In genomic region chr20:40218296-40218955, GRCh38 we compare ENCODE assay signal across 17 cellular contexts.
DNase-seq lines count a peak whose midpoint lies in the region; ATAC-seq and FAIRE-seq lines count a peak whose summit lies in the region.
"Had no signal": no experiment of that assay in that cellular context is flagged by ENCODE, and none has a peak within 500 bp of the region (broad histone marks: within the 10 kb centered on the region; RNA-seq: fewer than 3 reads in every experiment).

No MANE protein-coding gene starts in this region.

- H3K27me3 Mint-ChIP-seq in activated T-helper 1 cell treated with anti-CD3 and anti-CD28 coated beads, Interleukin-12 subunit alpha, Interleukin-12 subunit beta, Interleukin-2, Interleukin-4 antibody, amounts not matched to agents 30 ng/mL and 10 ng/mL and 1 ng/mL, durations not matched to agents 14 hours and 24 hours and 36 hours (ENCODE audit: insufficient read depth) = no peaks in the 10 kb centered on the region

- H3K36me3 Mint-ChIP-seq in activated T-helper 1 cell treated with anti-CD3 and anti-CD28 coated beads, Interleukin-12 subunit alpha, Interleukin-12 subunit beta, Interleukin-2, Interleukin-4 antibody, amounts not matched to agents 30 ng/mL and 10 ng/mL and 1 ng/mL, durations not matched to agents 14 hours and 24 hours and 36 hours (ENCODE audit: low read depth) = no peaks in the 10 kb centered on the region
- H3K36me3 Mint-ChIP-seq: CD4-positive, alpha-beta memory T cell had no signal

- FAIRE-seq in HTR-8/SVneo (lab: Jason Lieb, UNC) = no peak
- FAIRE-seq: H1 had no signal

- intact Hi-C loops in sciatic nerve (cut with DNase I) = no loop called here
- intact Hi-C loops in activated T-helper 1 cell treated with anti-CD3 and anti-CD28 coated beads, Interleukin-12 subunit alpha, Interleukin-12 subunit beta, Interleukin-2, Interleukin-4 antibody, amounts not matched to agents 30 ng/mL and 10 ng/mL and 1 ng/mL, durations not matched to agents 14 hours and 24 hours and 36 hours (cut with micrococcal nuclease) = no loop called here

- DNase-seq in NCI-H2227 treated with DMSO at 0.1 percent for 48 hours (lab: John Stamatoyannopoulos, UW) = peak; percentile 8
- DNase-seq in midbrain (lab: John Stamatoyannopoulos, UW) = peak; percentile 59
- no peak for DNase-seq in sciatic nerve (ENCODE audit: low spot score)
- no peak for DNase-seq in left lobe of liver (ENCODE audit: low spot score)
- no peak for DNase-seq in activated T-helper 1 cell treated with anti-CD3 and anti-CD28 coated beads, Interleukin-12 subunit alpha, Interleukin-12 subunit beta, Interleukin-2, Interleukin-4 antibody, amounts not matched to agents 30 ng/mL and 10 ng/mL and 1 ng/mL, durations not matched to agents 14 hours and 24 hours and 36 hours (ENCODE audit: low spot score)
- DNase-seq in HTR-8/SVneo (ENCODE audit: insufficient read length, low spot score) = no peak
- DNase-seq: BE2C; CD4-positive, alpha-beta memory T cell; Karpas-422; NCI-H1417; NCI-H2029; NCI-H526; PC-9; SK-N-SH had no signal

- peak overlapping the region; percentile 2 for H3K27ac ChIP-seq in cingulate gyrus (ENCODE audit: low read depth, low read length)
- H3K27ac ChIP-seq: PC-9 had no signal

- peak; percentile 48 for ATAC-seq in sciatic nerve
- no peak for ATAC-seq in GM18907 (IDR thresholded peaks at IDR 0.05; ENCODE audit: unreplicated experiment)
- no peak for ATAC-seq in left lobe of liver

- no peaks in the 10 kb centered on the region for H3K9me3 Mint-ChIP-seq in activated T-helper 1 cell treated with anti-CD3 and anti-CD28 coated beads, Interleukin-12 subunit alpha, Interleukin-12 subunit beta, Interleukin-2, Interleukin-4 antibody, amounts not matched to agents 30 ng/mL and 10 ng/mL and 1 ng/mL, durations not matched to agents 14 hours and 24 hours and 36 hours

- no peaks in the 10 kb centered on the region for H3K4me1 Mint-ChIP-seq in activated T-helper 1 cell treated with anti-CD3 and anti-CD28 coated beads, Interleukin-12 subunit alpha, Interleukin-12 subunit beta, Interleukin-2, Interleukin-4 antibody, amounts not matched to agents 30 ng/mL and 10 ng/mL and 1 ng/mL, durations not matched to agents 14 hours and 24 hours and 36 hours (ENCODE audit: low read depth)
- H3K4me1 Mint-ChIP-seq: CD4-positive, alpha-beta memory T cell had no signal

- H3K27ac Mint-ChIP-seq in activated T-helper 1 cell treated with anti-CD3 and anti-CD28 coated beads, Interleukin-12 subunit alpha, Interleukin-12 subunit beta, Interleukin-2, Interleukin-4 antibody, amounts not matched to agents 30 ng/mL and 10 ng/mL and 1 ng/mL, durations not matched to agents 14 hours and 24 hours and 36 hours = no peak overlapping the region
- H3K27ac Mint-ChIP-seq: CD4-positive, alpha-beta memory T cell had no signal

- H3K4me3 Mint-ChIP-seq in activated T-helper 1 cell treated with anti-CD3 and anti-CD28 coated beads, Interleukin-12 subunit alpha, Interleukin-12 subunit beta, Interleukin-2, Interleukin-4 antibody, amounts not matched to agents 30 ng/mL and 10 ng/mL and 1 ng/mL, durations not matched to agents 14 hours and 24 hours and 36 hours = no peak overlapping the region
- H3K4me3 Mint-ChIP-seq: CD4-positive, alpha-beta memory T cell had no signal

Comparison
In these comparisons a context has a peak if more than half of its experiments do, and no peak if none do; other contexts are left out.
1. DNase-seq: peak in NCI-H2227 treated with DMSO at 0.1 percent for 48 hours (single experiment) and midbrain (single experiment); none in sciatic nerve (single experiment), left lobe of liver (single experiment), activated T-helper 1 cell treated with anti-CD3 and anti-CD28 coated beads, Interleukin-12 subunit alpha, Interleukin-12 subunit beta, Interleukin-2, Interleukin-4 antibody, amounts not matched to agents 30 ng/mL and 10 ng/mL and 1 ng/mL, durations not matched to agents 14 hours and 24 hours and 36 hours (single experiment) and HTR-8/SVneo (single experiment).